ENCODE assay signal across 1 cellular context in the genomic region with DNA sequence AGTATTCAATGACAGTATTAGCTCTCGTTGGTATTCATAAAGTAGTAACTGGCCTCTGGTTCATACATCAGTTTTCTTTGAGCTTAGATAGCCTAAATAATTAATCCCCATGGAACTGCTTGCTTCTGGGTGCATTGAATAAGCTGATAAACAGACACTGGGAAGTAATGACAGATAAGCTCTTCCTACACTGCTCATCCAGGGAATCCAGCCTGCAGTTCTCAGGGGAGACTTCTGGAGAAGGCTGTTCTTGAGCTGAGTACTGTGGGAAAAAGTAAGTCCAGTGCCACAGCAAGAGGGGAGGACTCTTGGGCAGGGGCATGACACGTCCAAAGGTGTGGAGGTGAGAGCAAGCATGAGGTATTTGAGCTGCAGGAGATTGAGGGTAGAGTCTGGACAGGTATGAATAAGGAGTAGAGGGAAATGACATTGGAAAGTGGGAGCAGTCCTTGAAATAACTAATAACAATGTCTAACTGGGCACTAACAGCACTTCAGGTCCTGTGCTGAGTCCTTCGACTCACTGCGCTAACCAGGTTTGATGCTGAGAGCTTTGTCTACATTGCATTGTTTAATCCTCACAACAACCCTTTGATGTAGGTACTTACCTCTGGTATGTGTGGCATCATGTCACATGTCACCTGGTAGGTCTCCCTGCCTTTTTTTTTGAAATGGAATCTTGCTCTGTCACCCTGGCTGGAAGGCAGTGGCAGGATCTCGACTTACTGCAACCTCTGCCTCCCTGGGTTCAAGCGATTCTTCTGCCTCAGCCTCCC.
TF ChIP-seq lines count a peak whose summit lies in the region.

No MANE protein-coding gene starts in this region.

TF ChIP-seq in HCT116, 20 proteins besides CTCF, POLR2A, EP300 and RAD21:
- TF ChIP-seq YY1 (IDR thresholded peaks at IDR 0.05; ENCODE audit: extremely low read depth, insufficient replicate concordance, low read depth, low read length) (no peak), ZFX (IDR thresholded peaks at IDR 0.05) (no peak), SIN3A (IDR thresholded peaks at IDR 0.05; ENCODE audit: low read depth) (no peak), TCF7L2 (IDR thresholded peaks at IDR 0.05; ENCODE audit: borderline replicate concordance, extremely low read depth, insufficient read depth, insufficient read length) (no peak), SP1 (IDR thresholded peaks at IDR 0.05; ENCODE audit: low read depth) (no peak), ZNF274 (IDR thresholded peaks at IDR 0.05; ENCODE audit: low read depth, low read length) (no peak)
- TF ChIP-seq, protein P1, sequence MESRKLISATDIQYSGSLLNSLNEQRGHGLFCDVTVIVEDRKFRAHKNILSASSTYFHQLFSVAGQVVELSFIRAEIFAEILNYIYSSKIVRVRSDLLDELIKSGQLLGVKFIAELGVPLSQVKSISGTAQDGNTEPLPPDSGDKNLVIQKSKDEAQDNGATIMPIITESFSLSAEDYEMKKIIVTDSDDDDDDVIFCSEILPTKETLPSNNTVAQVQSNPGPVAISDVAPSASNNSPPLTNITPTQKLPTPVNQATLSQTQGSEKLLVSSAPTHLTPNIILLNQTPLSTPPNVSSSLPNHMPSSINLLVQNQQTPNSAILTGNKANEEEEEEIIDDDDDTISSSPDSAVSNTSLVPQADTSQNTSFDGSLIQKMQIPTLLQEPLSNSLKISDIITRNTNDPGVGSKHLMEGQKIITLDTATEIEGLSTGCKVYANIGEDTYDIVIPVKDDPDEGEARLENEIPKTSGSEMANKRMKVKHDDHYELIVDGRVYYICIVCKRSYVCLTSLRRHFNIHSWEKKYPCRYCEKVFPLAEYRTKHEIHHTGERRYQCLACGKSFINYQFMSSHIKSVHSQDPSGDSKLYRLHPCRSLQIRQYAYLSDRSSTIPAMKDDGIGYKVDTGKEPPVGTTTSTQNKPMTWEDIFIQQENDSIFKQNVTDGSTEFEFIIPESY (IDR thresholded peaks at IDR 0.05; ENCODE audit: extremely low read depth, insufficient replicate concordance, low read length): no peak
